In genomic region chr10:98172073-98172472, GRCh38 we compare ENCODE assay signal across 15 cellular contexts. TPM values are rescaled to one million over a fixed set of nuclear protein-coding genes. Genes with fewer than 3 reads are reported as not detected.
DNase-seq lines count a peak whose midpoint lies in the region; ATAC-seq and TF ChIP-seq lines count a peak whose summit lies in the region.
"Had no signal": no experiment of that assay in that cellular context is flagged by ENCODE, and none has a peak within 500 bp of the region (broad histone marks: within the 10 kb centered on the region; RNA-seq: fewer than 3 reads in every experiment).

No MANE protein-coding gene starts in this region.

- H3K9me3 ChIP-seq in BLaER1 treated with 17β-estradiol and CSF1 and Interleukin-3, amounts not matched to agents 10 nM and 100 nM (replicated peaks in 1 of 11) = peaks cover 4 to 35% (median 22%) of the 10 kb centered on the region in 11 experiments; a peak in 20 of 22 replicates
- no peaks in the 10 kb centered on the region for H3K9me3 ChIP-seq in gastroesophageal sphincter
- H3K9me3 ChIP-seq: stomach had no signal

- peaks cover 37 to 87% (median 55%) of the 10 kb centered on the region in 11 experiments for H3K36me3 ChIP-seq in BLaER1 treated with 17β-estradiol and CSF1 and Interleukin-3, amounts not matched to agents 10 nM and 100 nM
- H3K36me3 ChIP-seq in gastroesophageal sphincter = peaks cover 0 to 7% of the 10 kb centered on the region in 2 donors

- in situ Hi-C loops in astrocyte of the cerebellum (cut with HindIII; ENCODE audit: low sequenced_read_pairs) = loop anchor here (5.0 kb wide), 1 partner anchor 35 kb away; no protein-coding TSS in a partner anchor

- DNase-seq in astrocyte of the cerebellum (ENCODE audit: low read depth) (peak; percentile 48), pons (ENCODE audit: low spot score) (peak; percentile 12), COLO668 (lab: John Stamatoyannopoulos, UW; ENCODE audit: unreplicated experiment) (no peak), H4 (ENCODE audit: low spot score) (no peak)
- DNase-seq in stimulated activated CD4-positive, alpha-beta T cell treated with anti-CD3 and anti-CD28 coated beads, Interleukin-2, amount 100 ng/mL, for 48 hours = no peak
- DNase-seq: activated CD4-positive, alpha-beta memory T cell treated with anti-CD3 and anti-CD28 coated beads, Interleukin-2, amount 10 ng/mL, durations not matched to agents 7 days and 5 days; activated T-cell treated with anti-CD3 and anti-CD28 coated beads, Interleukin-2, amount 50 U/mL, for 48 hours; foreskin melanocyte; NCI-H1417; stomach; T-cell had no signal

- ATAC-seq in gastroesophageal sphincter (peak; percentile 50), HG03139 (IDR thresholded peaks at IDR 0.05; ENCODE audit: unreplicated experiment) (no peak)
- ATAC-seq: activated naive CD4-positive, alpha-beta T cell treated with anti-CD3 and anti-CD28 coated beads, Interleukin-2, amount 50 U/mL, for 72 hours; T-cell had no signal

- H3K4me1 ChIP-seq in BLaER1 treated with 17β-estradiol and CSF1 and Interleukin-3, amounts not matched to agents 10 nM and 100 nM = peaks cover 24 to 72% (median 61%) of the 10 kb centered on the region in 10 experiments
- peaks cover 0 to 24% (median 2%) of the 10 kb centered on the region in 3 donors for H3K4me1 ChIP-seq in gastroesophageal sphincter

- no peak for TF ChIP-seq EP300 in gastroesophageal sphincter (IDR thresholded peaks at IDR 0.05)

- H3K27me3 ChIP-seq in BLaER1 treated with 17β-estradiol and CSF1 and Interleukin-3, amounts not matched to agents 10 nM and 100 nM = no peaks in the 10 kb centered on the region
- H3K27me3 ChIP-seq in gastroesophageal sphincter = no peaks in the 10 kb centered on the region
- H3K27me3 ChIP-seq: stomach had no signal

- 72 to 86% methylated on average over 4 of the region's 4 CpGs for WGBS in gastroesophageal sphincter (ENCODE audit: low coverage in 1 of 2), 2 donors

- H3K4me2 ChIP-seq in BLaER1 treated with 17β-estradiol and CSF1 and Interleukin-3, amounts not matched to agents 10 nM and 100 nM = peak overlapping the region in 9 of 11 experiments; percentile 3 to 87 (median 45); a peak in 14 of 22 replicates

- H3K4me3 ChIP-seq in BLaER1 treated with 17β-estradiol and CSF1 and Interleukin-3, amounts not matched to agents 10 nM and 100 nM = no peak overlapping the region
- H3K4me3 ChIP-seq in astrocyte of the cerebellum (ENCODE audit: low read depth, low read length) (no peak overlapping the region), gastroesophageal sphincter (no peak overlapping the region)
- H3K4me3 ChIP-seq: stomach had no signal

- H3K27ac ChIP-seq in BLaER1 treated with 17β-estradiol and CSF1 and Interleukin-3, amounts not matched to agents 10 nM and 100 nM = no peak overlapping the region
- no peak overlapping the region for H3K27ac ChIP-seq in gastroesophageal sphincter
- H3K27ac ChIP-seq: stomach had no signal

- no peak for TF ChIP-seq POLR2A in gastroesophageal sphincter (IDR thresholded peaks at IDR 0.05)

- peaks cover 0 to 95% (median 25%) of the 10 kb centered on the region in 11 experiments; a peak in 13 of 22 replicates for H4K20me1 ChIP-seq in BLaER1 treated with 17β-estradiol and CSF1 and Interleukin-3, amounts not matched to agents 10 nM and 100 nM

- TF ChIP-seq CTCF in astrocyte of the cerebellum (IDR thresholded peaks at IDR 0.05; ENCODE audit: low read depth, low read length, missing control alignments) (no peak), gastroesophageal sphincter (IDR thresholded peaks at IDR 0.05) (no peak)

- H3K9ac ChIP-seq in BLaER1 treated with 17β-estradiol and CSF1 and Interleukin-3, amounts not matched to agents 10 nM and 100 nM = no peak overlapping the region

RNA-seq across cellular contexts. Expression of gene R3HCC1L, which starts 37.6 kb away (rescaled TPM):
- 10 to 100 TPM in 3 of 4 donors, 1 to 10 TPM in 1; 9.0 to 15.4 (median 13.7) TPM for total RNA-seq in gastroesophageal sphincter
- total RNA-seq in H4 (2014; rRNA removed; shearing (Covaris generic)) = 9.8 and 10.5 TPM in 2 replicates

Comparison
In these comparisons a context has a peak if more than half of its experiments do, and no peak if none do; other contexts are left out.
1. DNase-seq: peak in astrocyte of the cerebellum (single experiment) and pons (single experiment); none in COLO668 (single experiment), H4 (single experiment) and stimulated activated CD4-positive, alpha-beta T cell treated with anti-CD3 and anti-CD28 coated beads, Interleukin-2, amount 100 ng/mL, for 48 hours (0 of 2).